ENCODE assay signal across 25 cellular contexts in genomic region chr16:67254809-67255552, GRCh38. TPM values are rescaled to one million over a fixed set of nuclear protein-coding genes. Genes with fewer than 3 reads are reported as not detected.
"Had no signal": no experiment of that assay in that cellular context is flagged by ENCODE, and none has a peak within 500 bp of the region (broad histone marks: within the 10 kb centered on the region; RNA-seq: fewer than 3 reads in every experiment).

No MANE protein-coding gene starts in this region.

- H3K36me3 ChIP-seq: colonic mucosa, neutrophil, ovary, prostate gland, thoracic aorta, upper lobe of left lung had no signal

- H3K9me3 ChIP-seq: colonic mucosa, neutrophil, ovary, prostate gland, thoracic aorta, upper lobe of left lung had no signal

- H3K4me3 ChIP-seq: colonic mucosa, ovary, prostate gland, thoracic aorta, upper lobe of left lung had no signal

- FAIRE-seq: bronchial epithelial cell, endometrium, frontal cortex, islet of Langerhans had no signal

- ATAC-seq: activated CD8-positive, alpha-beta T cell treated with anti-CD3 and anti-CD28 coated beads for 36 hours; activated naive CD4-positive, alpha-beta T cell treated with anti-CD3 and anti-CD28 coated beads, Interleukin-2, amount 50 U/mL, for 72 hours; activated T-cell treated with anti-CD3 and anti-CD28 coated beads, Interleukin-2, amount 50 U/mL, for 4 hours; naive thymus-derived CD8-positive, alpha-beta T cell; right cardiac atrium; stimulated activated effector memory CD8-positive, alpha-beta T cell treated with anti-CD3 and anti-CD28 coated beads, Interleukin-12 subunit alpha, Interleukin-12 subunit beta, amount 100 ng/mL, for 72 hours; T-cell had no signal

- H3K27me3 ChIP-seq: colonic mucosa, ovary, upper lobe of left lung had no signal

- H3K27ac ChIP-seq: colonic mucosa, epithelial cell of prostate, neutrophil, ovary, prostate gland, thoracic aorta, upper lobe of left lung had no signal

- H3K4me1 ChIP-seq: colonic mucosa, prostate gland, upper lobe of left lung had no signal

- DNase-seq: activated B cell treated with CpG ODN at 0.5 μM for 24 hours; activated CD4-positive, alpha-beta T cell treated with anti-CD3 and anti-CD28 coated beads, Interleukin-2, amount 50 U/mL, for 1 hour; activated CD8-positive, alpha-beta T cell treated with anti-CD3 and anti-CD28 coated beads for 36 hours; activated T-cell treated with anti-CD3 and anti-CD28 coated beads, Interleukin-2, amount 50 U/mL, for 4 hours; anterior cingulate cortex; colonic mucosa; effector CD8-positive, alpha-beta T cell; midbrain; naive thymus-derived CD8-positive, alpha-beta T cell; stimulated activated CD4-positive, alpha-beta T cell treated with anti-CD3 and anti-CD28 coated beads, Interleukin-4, amount 100 ng/mL, for 24 hours; T-cell; upper lobe of left lung had no signal

RNA-seq across cellular contexts. Expression of gene SLC9A5, which starts 6.2 kb away (rescaled TPM):
- total RNA-seq: skeletal muscle tissue had no signal

RNA-seq across cellular contexts. Expression of gene ELMO3, which starts 56.0 kb away (rescaled TPM):
- total RNA-seq: skeletal muscle tissue had no signal
- polyA plus RNA-seq: naive thymus-derived CD8-positive, alpha-beta T cell had no signal
